11 cellular contexts compared by ENCODE assay signal in genomic region chr2:200747668-200748618, GRCh38.
DNase-seq lines count a peak whose midpoint lies in the region; TF ChIP-seq lines count a peak whose summit lies in the region.
"Had no signal": no experiment of that assay in that cellular context is flagged by ENCODE, and none has a peak within 500 bp of the region (broad histone marks: within the 10 kb centered on the region; RNA-seq: fewer than 3 reads in every experiment).

No MANE protein-coding gene starts in this region.

- no peak overlapping the region for H3K4ac ChIP-seq in neuronal stem cell (ENCODE audit: low read length)

- no peak overlapping the region for H2BK15ac ChIP-seq in neuronal stem cell (ENCODE audit: low read length)

- no peaks in the 10 kb centered on the region for H3K9me3 ChIP-seq in neuronal stem cell (replicated peaks in 1 of 2; ENCODE audit: control insufficient read depth in 2 of 2, insufficient read depth in 1 of 2, low read depth in 1 of 2, low read length in 2 of 2)

- H3K23ac ChIP-seq in neuronal stem cell (ENCODE audit: low read depth, low read length, poor library complexity): no peak overlapping the region

- peaks cover 0 to 3% (median 0%) of the 10 kb centered on the region in 3 experiments for H3K27me3 ChIP-seq in neuronal stem cell (ENCODE audit: control insufficient read depth in 3 of 3, insufficient read depth in 3 of 3, low read depth in 1 of 3, low read length in 3 of 3)

- no peak overlapping the region for H3K14ac ChIP-seq in neuronal stem cell (ENCODE audit: low read length)

- H4K91ac ChIP-seq in neuronal stem cell (ENCODE audit: low read depth, low read length, poor library complexity): no peak overlapping the region

- H3K4me1 ChIP-seq in neuronal stem cell (ENCODE audit: control insufficient read depth in 2 of 2, insufficient read depth in 1 of 2, low read depth in 1 of 2, low read length in 2 of 2): peaks cover 5 to 6% of the 10 kb centered on the region in 2 donors

- H3K18ac ChIP-seq in neuronal stem cell (ENCODE audit: low read length): no peak overlapping the region

- no peaks in the 10 kb centered on the region for H3K36me3 ChIP-seq in neuronal stem cell (replicated peaks in 1 of 2; ENCODE audit: control insufficient read depth in 2 of 2, insufficient read depth in 2 of 2, low read length in 2 of 2)

- H2BK120ac ChIP-seq in neuronal stem cell (ENCODE audit: low read depth, low read length): no peak overlapping the region

- H4K8ac ChIP-seq in neuronal stem cell (ENCODE audit: low read depth, low read length): no peak overlapping the region

- no peak overlapping the region for H3K4me2 ChIP-seq in neuronal stem cell (ENCODE audit: insufficient read depth, low read length, poor library complexity, severe bottlenecking)

- WGBS in neuronal stem cell (ENCODE audit: extremely low coverage in 2 of 2, insufficient read length in 2 of 2, insufficient replicate concordance in 1 of 2), 2 donors: no CpG with 5 or more reads among the region's 16 CpGs

- TF ChIP-seq CTCF in AG09319 (IDR thresholded peaks at IDR 0.05; ENCODE audit: low read depth, low read length) (no peak), choroid plexus epithelial cell (conservative IDR thresholded peaks at IDR 0.05; ENCODE audit: low read depth, low read length) (no peak)

- H2BK5ac ChIP-seq in neuronal stem cell (ENCODE audit: low read length): no peak overlapping the region

- H2AK5ac ChIP-seq in neuronal stem cell (ENCODE audit: low read depth, low read length): no peak overlapping the region

- no peaks in the 10 kb centered on the region for H3K79me1 ChIP-seq in neuronal stem cell (ENCODE audit: low read depth, low read length)

- peak overlapping the region; percentile 74 for H2AFZ ChIP-seq in neuronal stem cell (ENCODE audit: low read length)

- H3K9ac ChIP-seq in neuronal stem cell (ENCODE audit: low read depth, low read length, poor library complexity): no peak overlapping the region

- H3K4me3 ChIP-seq in choroid plexus epithelial cell (ENCODE audit: low read depth, low read length): peak overlapping the region; percentile 8
- no peak overlapping the region for H3K4me3 ChIP-seq in neuronal stem cell (ENCODE audit: low read length in 2 of 2)

- no peak overlapping the region for H3K27ac ChIP-seq in neuronal stem cell (replicated peaks; ENCODE audit: low read length)

- peak; percentile 71 for DNase-seq in AG09319 (ENCODE audit: extremely low read depth, low read depth)
- peak; percentile 90 for DNase-seq in M059J (ENCODE audit: low read depth)
- peak; percentile 98 for DNase-seq in choroid plexus epithelial cell (ENCODE audit: low read depth)
- DNase-seq in neuronal stem cell (ENCODE audit: low spot score): no peak
- DNase-seq in SIG-M5 treated with dmso at 0.1 percent for 504 hours (lab: John Stamatoyannopoulos, UW; ENCODE audit: unreplicated experiment): no peak
- no peak for DNase-seq in GOT3 (lab: John Stamatoyannopoulos, UW)
- no peak for DNase-seq in cerebellar nuclear complex (lab: John Stamatoyannopoulos, UW)
- no peak for DNase-seq in NCI-H2171 treated with DMSO at 0.1 percent for 48 hours (lab: John Stamatoyannopoulos, UW)
- DNase-seq: activated CD4-positive, CD25-positive, alpha-beta regulatory T cell treated with anti-CD3 and anti-CD28 coated beads, Interleukin-2, amount 50 U/mL, for 72 hours; anterior cingulate cortex; NCI-H524 had no signal

- H2BK12ac ChIP-seq in neuronal stem cell (ENCODE audit: low read length): no peak overlapping the region

Comparison
In these comparisons a context has a peak if more than half of its experiments do, and no peak if none do; other contexts are left out.
1. DNase-seq: peak in AG09319 (single experiment), M059J (single experiment) and choroid plexus epithelial cell (single experiment); none in neuronal stem cell (single experiment), SIG-M5 treated with dmso at 0.1 percent for 504 hours (single experiment), GOT3 (single experiment), cerebellar nuclear complex (0 of 2) and NCI-H2171 treated with DMSO at 0.1 percent for 48 hours (single experiment).